In genomic region chr3:5270656-5271055, GRCh38 we compare ENCODE assay signal across 20 cellular contexts.
DNase-seq lines count a peak whose midpoint lies in the region; ATAC-seq, FAIRE-seq and TF ChIP-seq lines count a peak whose summit lies in the region.
"Had no signal": no experiment of that assay in that cellular context is flagged by ENCODE, and none has a peak within 500 bp of the region (broad histone marks: within the 10 kb centered on the region; RNA-seq: fewer than 3 reads in every experiment).

No MANE protein-coding gene starts in this region.

- H4K20me1 ChIP-seq in hepatocyte (ENCODE audit: insufficient read depth, poor library complexity, severe bottlenecking) (no peaks in the 10 kb centered on the region), neural progenitor cell (ENCODE audit: low read depth) (no peaks in the 10 kb centered on the region)

- H3K27ac ChIP-seq in hepatocyte (no peak overlapping the region), stomach (no peak overlapping the region), neural progenitor cell (no peak overlapping the region)

- H3K36me3 Mint-ChIP-seq in IgD-negative memory B cell: peaks cover 2% of the 10 kb centered on the region
- H3K36me3 Mint-ChIP-seq in dendritic cell treated with granulocyte-macrophage colony-stimulating factor and Interleukin-4, amounts not matched to agents 40 ng/mL and 50 ng/mL, for 4 days (ENCODE audit: low read depth): no peaks in the 10 kb centered on the region
- no peaks in the 10 kb centered on the region for H3K36me3 Mint-ChIP-seq in stimulated activated memory B cell treated with anti-CD40 and anti-IgM and Interleukin-4, amounts not matched to agents 10 μg/mL and 1 μg/mL and 100 μg/mL, for 72 hours
- no peaks in the 10 kb centered on the region for H3K36me3 Mint-ChIP-seq in neural progenitor cell
- H3K36me3 Mint-ChIP-seq: CD4-positive, CD25-positive, alpha-beta regulatory T cell; CD8-positive, alpha-beta T cell had no signal

- H2AFZ ChIP-seq in hepatocyte: no peak overlapping the region
- no peak overlapping the region for H2AFZ ChIP-seq in neural progenitor cell (replicated peaks)

- H3K79me2 ChIP-seq in hepatocyte: no peaks in the 10 kb centered on the region
- H3K79me2 ChIP-seq in neural progenitor cell (ENCODE audit: low read depth): no peaks in the 10 kb centered on the region

- H3K9me3 Mint-ChIP-seq in IgD-negative memory B cell (no peaks in the 10 kb centered on the region), neural progenitor cell (no peaks in the 10 kb centered on the region)
- H3K9me3 Mint-ChIP-seq in dendritic cell treated with granulocyte-macrophage colony-stimulating factor and Interleukin-4, amounts not matched to agents 40 ng/mL and 50 ng/mL, for 4 days: no peaks in the 10 kb centered on the region
- no peaks in the 10 kb centered on the region for H3K9me3 Mint-ChIP-seq in stimulated activated memory B cell treated with anti-CD40 and anti-IgM and Interleukin-4, amounts not matched to agents 10 μg/mL and 1 μg/mL and 100 μg/mL, for 72 hours
- H3K9me3 Mint-ChIP-seq: CD4-positive, CD25-positive, alpha-beta regulatory T cell; CD8-positive, alpha-beta T cell; HFFc6 had no signal

- H3F3A ChIP-seq in neural progenitor cell (ENCODE audit: low read depth): no peaks in the 10 kb centered on the region

- no peak overlapping the region for H3K4me3 ChIP-seq in hepatocyte
- H3K4me3 ChIP-seq in stomach: no peak overlapping the region
- no peak overlapping the region for H3K4me3 ChIP-seq in neural progenitor cell
- H3K4me3 ChIP-seq: HAP-1 had no signal

- intact Hi-C loops in dendritic cell treated with granulocyte-macrophage colony-stimulating factor and Interleukin-4, amounts not matched to agents 40 ng/mL and 50 ng/mL, for 4 days (cut with micrococcal nuclease): no loop called here
- intact Hi-C loops in stomach (cut with DNase I; ENCODE audit: low total_unique reads): no loop called here

- TF ChIP-seq EP300 in stomach (IDR thresholded peaks at IDR 0.05): no peak

- TF ChIP-seq POLR2A in GM12892 (IDR thresholded peaks at IDR 0.05; ENCODE audit: low read depth, low read length): no peak
- TF ChIP-seq POLR2A in stomach (IDR thresholded peaks at IDR 0.05): no peak

- ATAC-seq in stimulated activated memory B cell treated with anti-CD40 and anti-IgM and Interleukin-4, amounts not matched to agents 10 μg/mL and 1 μg/mL and 100 μg/mL, for 72 hours: no peak
- ATAC-seq: CD8-positive, alpha-beta T cell had no signal

- TF ChIP-seq CTCF in hepatocyte (IDR thresholded peaks at IDR 0.05; ENCODE audit: poor library complexity) (no peak), stomach (IDR thresholded peaks at IDR 0.05) (no peak), neural progenitor cell (IDR thresholded peaks at IDR 0.05) (no peak)

- H3K4me1 Mint-ChIP-seq in IgD-negative memory B cell: peaks cover 0 to 7% (median 7%) of the 10 kb centered on the region in 3 donors
- H3K4me1 Mint-ChIP-seq in dendritic cell treated with granulocyte-macrophage colony-stimulating factor and Interleukin-4, amounts not matched to agents 40 ng/mL and 50 ng/mL, for 4 days (ENCODE audit: low read depth): peaks cover 5% of the 10 kb centered on the region
- peaks cover 11% of the 10 kb centered on the region for H3K4me1 Mint-ChIP-seq in stimulated activated memory B cell treated with anti-CD40 and anti-IgM and Interleukin-4, amounts not matched to agents 10 μg/mL and 1 μg/mL and 100 μg/mL, for 72 hours
- H3K4me1 Mint-ChIP-seq in neural progenitor cell: no peaks in the 10 kb centered on the region
- H3K4me1 Mint-ChIP-seq: CD4-positive, CD25-positive, alpha-beta regulatory T cell had no signal

- no peaks in the 10 kb centered on the region for H3K9me3 ChIP-seq in hepatocyte (ENCODE audit: low read depth)
- no peaks in the 10 kb centered on the region for H3K9me3 ChIP-seq in stomach
- no peaks in the 10 kb centered on the region for H3K9me3 ChIP-seq in neural progenitor cell (ENCODE audit: low read depth)
- H3K9me3 ChIP-seq: Caco-2, HAP-1 had no signal

- no peak overlapping the region for H3K9ac ChIP-seq in neural progenitor cell

- WGBS in hepatocyte (ENCODE audit: low lambda C conversion rate, missing lambda C conversion rate): 92% methylated on average over 5 of the region's 5 CpGs
- WGBS in stomach, 5 donors: 78 to 93% (median 88%) methylated on average over 5 of the region's 5 CpGs

- H3K4me2 ChIP-seq in hepatocyte (no peak overlapping the region), neural progenitor cell (no peak overlapping the region)

- H3K9me2 ChIP-seq in hepatocyte (replicated peaks; ENCODE audit: insufficient read depth): no peaks in the 10 kb centered on the region

- DNase-seq in GM12892 (ENCODE audit: insufficient read length) (no peak), hepatocyte (ENCODE audit: low spot score) (no peak), stomach (no peak), neural progenitor cell (ENCODE audit: low spot score) (no peak), glomerular visceral epithelial cell (ENCODE audit: extremely low spot score) (no peak)
- DNase-seq: C1 segment of cervical spinal cord; Caco-2; CD4-positive, CD25-positive, alpha-beta regulatory T cell; CD8-positive, alpha-beta T cell; DMS79; EL; GF-D8; GOT3; HFFc6 had no signal

- H3K27me3 ChIP-seq in hepatocyte (no peaks in the 10 kb centered on the region), stomach (no peaks in the 10 kb centered on the region), neural progenitor cell (no peaks in the 10 kb centered on the region)

- H3K36me3 ChIP-seq in hepatocyte (replicated peaks; ENCODE audit: insufficient read depth, low read depth) (no peaks in the 10 kb centered on the region), stomach (no peaks in the 10 kb centered on the region), neural progenitor cell (no peaks in the 10 kb centered on the region)
- H3K36me3 ChIP-seq: HAP-1 had no signal

- H3K4me3 Mint-ChIP-seq in IgD-negative memory B cell (no peak overlapping the region), neural progenitor cell (no peak overlapping the region)
- H3K4me3 Mint-ChIP-seq in dendritic cell treated with granulocyte-macrophage colony-stimulating factor and Interleukin-4, amounts not matched to agents 40 ng/mL and 50 ng/mL, for 4 days: no peak overlapping the region
- H3K4me3 Mint-ChIP-seq in stimulated activated memory B cell treated with anti-CD40 and anti-IgM and Interleukin-4, amounts not matched to agents 10 μg/mL and 1 μg/mL and 100 μg/mL, for 72 hours: no peak overlapping the region
- H3K4me3 Mint-ChIP-seq: CD4-positive, CD25-positive, alpha-beta regulatory T cell; CD8-positive, alpha-beta T cell; HFFc6 had no signal

- H3K4me1 ChIP-seq in hepatocyte (ENCODE audit: insufficient read depth) (no peaks in the 10 kb centered on the region), stomach (no peaks in the 10 kb centered on the region), neural progenitor cell (no peaks in the 10 kb centered on the region)
- H3K4me1 ChIP-seq: HAP-1 had no signal

- peak; percentile 50 for FAIRE-seq in GM12892 (lab: Jason Lieb, UNC)
- FAIRE-seq: GM12891, H54 had no signal

- H3K27ac Mint-ChIP-seq in IgD-negative memory B cell (peak overlapping the region in 2 of 3 donors; percentile 42 to 47), neural progenitor cell (no peak overlapping the region)
- H3K27ac Mint-ChIP-seq in dendritic cell treated with granulocyte-macrophage colony-stimulating factor and Interleukin-4, amounts not matched to agents 40 ng/mL and 50 ng/mL, for 4 days: peak overlapping the region; percentile 42
- peak overlapping the region; percentile 5 for H3K27ac Mint-ChIP-seq in stimulated activated memory B cell treated with anti-CD40 and anti-IgM and Interleukin-4, amounts not matched to agents 10 μg/mL and 1 μg/mL and 100 μg/mL, for 72 hours
- H3K27ac Mint-ChIP-seq: CD4-positive, CD25-positive, alpha-beta regulatory T cell; CD8-positive, alpha-beta T cell; HFFc6 had no signal

- H3K27me3 Mint-ChIP-seq in IgD-negative memory B cell (no peaks in the 10 kb centered on the region), neural progenitor cell (ENCODE audit: insufficient read depth, low read depth) (peaks cover 2% of the 10 kb centered on the region)
- no peaks in the 10 kb centered on the region for H3K27me3 Mint-ChIP-seq in dendritic cell treated with granulocyte-macrophage colony-stimulating factor and Interleukin-4, amounts not matched to agents 40 ng/mL and 50 ng/mL, for 4 days
- no peaks in the 10 kb centered on the region for H3K27me3 Mint-ChIP-seq in stimulated activated memory B cell treated with anti-CD40 and anti-IgM and Interleukin-4, amounts not matched to agents 10 μg/mL and 1 μg/mL and 100 μg/mL, for 72 hours
